ENCODE assay signal across 31 cellular contexts in the genomic region with DNA sequence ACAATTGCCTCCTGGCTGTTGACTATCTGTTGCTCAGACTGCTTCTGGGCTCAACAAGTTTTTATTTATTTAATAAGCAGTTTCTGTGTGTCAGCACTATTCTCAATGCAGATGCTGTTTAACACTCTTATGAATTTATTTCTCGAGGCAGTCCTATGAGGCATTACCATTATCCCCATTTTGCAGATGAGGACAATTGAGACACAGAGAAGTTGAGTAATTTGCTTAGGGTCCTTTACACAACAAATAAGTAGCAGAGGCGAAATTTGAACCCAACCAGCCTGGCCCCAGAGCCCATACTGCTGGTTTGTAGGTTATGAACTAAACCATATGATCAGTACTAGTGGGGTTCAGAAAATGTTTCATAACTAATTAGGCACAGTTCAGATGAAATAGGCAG.
"Had no signal": no experiment of that assay in that cellular context is flagged by ENCODE, and none has a peak within 500 bp of the region (broad histone marks: within the 10 kb centered on the region; RNA-seq: fewer than 3 reads in every experiment).

No MANE protein-coding gene starts in this region.

- H3K27ac ChIP-seq: neural progenitor cell, ovary, parathyroid adenoma, psoas muscle, spleen, suprapubic skin, testis, tibial artery, transverse colon, upper lobe of right lung, uterus had no signal

- H3K4me1 Mint-ChIP-seq: natural killer cell; neural progenitor cell; stimulated activated memory B cell treated with anti-CD40 and anti-IgM and Interleukin-4, amounts not matched to agents 10 μg/mL and 1 μg/mL and 100 μg/mL, for 72 hours; stimulated activated naive CD8-positive, alpha-beta T cell treated with anti-CD3 and anti-CD28 coated beads, Interleukin-15, amount 100 ng/mL, for 72 hours had no signal

- H3K36me3 Mint-ChIP-seq: natural killer cell; stimulated activated memory B cell treated with anti-CD40 and anti-IgM and Interleukin-4, amounts not matched to agents 10 μg/mL and 1 μg/mL and 100 μg/mL, for 72 hours had no signal

- H3K4me3 Mint-ChIP-seq: natural killer cell; nephron; neural progenitor cell; stimulated activated memory B cell treated with anti-CD40 and anti-IgM and Interleukin-4, amounts not matched to agents 10 μg/mL and 1 μg/mL and 100 μg/mL, for 72 hours; stimulated activated naive CD8-positive, alpha-beta T cell treated with anti-CD3 and anti-CD28 coated beads, Interleukin-15, amount 100 ng/mL, for 72 hours; type B pancreatic cell had no signal

- H3K36me3 ChIP-seq: neural progenitor cell, ovary, spleen, suprapubic skin, tibial artery, transverse colon, upper lobe of right lung, uterus had no signal

- H3K9me3 ChIP-seq: ovary, psoas muscle, spleen, suprapubic skin, testis, tibial artery, transverse colon, upper lobe of right lung, uterus had no signal

- ATAC-seq: natural killer cell; psoas muscle; right cardiac atrium; sciatic nerve; stimulated activated memory B cell treated with anti-CD40 and anti-IgM and Interleukin-4, amounts not matched to agents 10 μg/mL and 1 μg/mL and 100 μg/mL, for 72 hours; stimulated activated naive CD8-positive, alpha-beta T cell treated with anti-CD3 and anti-CD28 coated beads, Interleukin-15, amount 100 ng/mL, for 72 hours; stimulated activated naive CD8-positive, alpha-beta T cell treated with anti-CD3 and anti-CD28 coated beads, Interleukin-15, Interleukin-2, amounts not matched to agents 100 U/mL and 50 U/mL, for 24 hours; upper lobe of right lung had no signal

- H3K27me3 ChIP-seq: neural progenitor cell, ovary, spleen, suprapubic skin, testis, tibial artery, transverse colon, upper lobe of right lung, uterus had no signal

- DNase-seq: natural killer cell; occipital lobe; ovary; posterior cingulate gyrus; psoas muscle; right cardiac atrium; spleen; stimulated activated CD4-positive, alpha-beta T cell treated with anti-CD3 and anti-CD28 coated beads, Interleukin-12 subunit alpha, Interleukin-12 subunit beta, amount 100 ng/mL, for 4 hours; stimulated activated CD4-positive, alpha-beta T cell treated with anti-CD3 and anti-CD28 coated beads, Interleukin-1b, Interleukin-23, amount 100 ng/mL, for 48 hours; stimulated activated CD4-positive, alpha-beta T cell treated with anti-CD3 and anti-CD28 coated beads, Interleukin-4, amount 100 ng/mL, for 1 hour; stimulated activated CD4-positive, alpha-beta T cell treated with anti-CD3 and anti-CD28 coated beads, Interleukin-4, amount 100 ng/mL, for 4 hours; stimulated activated CD8-positive, alpha-beta memory T cell treated with anti-CD3 and anti-CD28 coated beads, Interleukin-4, amount 100 ng/mL, for 48 hours; stimulated activated naive CD4-positive, alpha-beta T cell; stimulated activated naive CD8-positive, alpha-beta T cell treated with anti-CD3 and anti-CD28 coated beads, Interleukin-15, amount 100 ng/mL, for 72 hours; stimulated activated naive CD8-positive, alpha-beta T cell treated with anti-CD3 and anti-CD28 coated beads, Interleukin-15, Interleukin-2, amounts not matched to agents 100 U/mL and 50 U/mL, for 24 hours; substantia nigra; testis; tibial artery; transverse colon; upper lobe of right lung; uterus had no signal

- H3K4me2 ChIP-seq: neural progenitor cell, smooth muscle cell had no signal

- H3K9ac ChIP-seq: neural progenitor cell, parathyroid adenoma had no signal

- H3K27me3 Mint-ChIP-seq: progenitor cell of endocrine pancreas; stimulated activated memory B cell treated with anti-CD40 and anti-IgM and Interleukin-4, amounts not matched to agents 10 μg/mL and 1 μg/mL and 100 μg/mL, for 72 hours; stimulated activated naive CD8-positive, alpha-beta T cell treated with anti-CD3 and anti-CD28 coated beads, Interleukin-15, amount 100 ng/mL, for 72 hours; type B pancreatic cell had no signal

- H3K4me3 ChIP-seq: neural progenitor cell, ovary, psoas muscle, skin epidermis, smooth muscle cell, spleen, suprapubic skin, testis, tibial artery, transverse colon, upper lobe of right lung, uterus had no signal

- H3K27ac Mint-ChIP-seq: natural killer cell; nephron; neural progenitor cell; progenitor cell of endocrine pancreas; stimulated activated memory B cell treated with anti-CD40 and anti-IgM and Interleukin-4, amounts not matched to agents 10 μg/mL and 1 μg/mL and 100 μg/mL, for 72 hours; stimulated activated naive CD8-positive, alpha-beta T cell treated with anti-CD3 and anti-CD28 coated beads, Interleukin-15, amount 100 ng/mL, for 72 hours; type B pancreatic cell had no signal

- H2AFZ ChIP-seq: neural progenitor cell, parathyroid adenoma had no signal

- H3K9me3 Mint-ChIP-seq: natural killer cell; nephron; neural progenitor cell; stimulated activated memory B cell treated with anti-CD40 and anti-IgM and Interleukin-4, amounts not matched to agents 10 μg/mL and 1 μg/mL and 100 μg/mL, for 72 hours; stimulated activated naive CD8-positive, alpha-beta T cell treated with anti-CD3 and anti-CD28 coated beads, Interleukin-15, amount 100 ng/mL, for 72 hours had no signal

- H3K4me1 ChIP-seq: neural progenitor cell, spleen, testis, tibial artery, uterus had no signal

- H3K79me2 ChIP-seq: parathyroid adenoma had no signal
